Comparison of ENCODE assay signal across 8 cellular contexts in genomic region chr3:134378384-134378783, GRCh38. TPM values are rescaled to one million over a fixed set of nuclear protein-coding genes. Genes with fewer than 3 reads are reported as not detected.
A peak's percentile ranks its signal among the peaks of the same experiment; 100 is the strongest.
DNase-seq lines count a peak whose midpoint lies in the region; ATAC-seq, FAIRE-seq and TF ChIP-seq lines count a peak whose summit lies in the region.

No MANE protein-coding gene starts in this region.

- H3K4me2 ChIP-seq in mesendoderm (ENCODE audit: low read length) = no peak overlapping the region

- peak overlapping the region; percentile 48 for H2AK5ac ChIP-seq in mesendoderm (ENCODE audit: low read length)

- H4K8ac ChIP-seq in mesendoderm (ENCODE audit: low read depth, low read length) = no peak overlapping the region

- H3K9ac ChIP-seq in mesendoderm (ENCODE audit: low read length) = no peak overlapping the region

- H3K4me1 ChIP-seq in mesendoderm (ENCODE audit: control insufficient read depth, low read depth, low read length) = peaks cover 22% of the 10 kb centered on the region

- peak overlapping the region; percentile 24 for H3K4ac ChIP-seq in mesendoderm (ENCODE audit: low read depth, low read length)

- H3K23ac ChIP-seq in mesendoderm (ENCODE audit: low read length) = no peak overlapping the region

- H2BK120ac ChIP-seq in mesendoderm (ENCODE audit: low read depth, low read length) = no peak overlapping the region

- DNase-seq in D721Med (ENCODE audit: insufficient read length, low spot score) (no peak), Kasumi-1 (lab: John Stamatoyannopoulos, UW) (peak; percentile 9 to 21), mesendoderm (peak; percentile 78), AG08396 (ENCODE audit: low spot score) (no peak), NCI-H1048 (lab: John Stamatoyannopoulos, UW) (no peak)
- DNase-seq in central memory CD4-positive, alpha-beta T cell = peak; percentile 18

- no peaks in the 10 kb centered on the region for H3K36me3 ChIP-seq in mesendoderm (ENCODE audit: control insufficient read depth, insufficient read depth, low read length)

- H3K79me1 ChIP-seq in mesendoderm (ENCODE audit: low read length) = peaks cover 2% of the 10 kb centered on the region

- no peaks in the 10 kb centered on the region for H3K27me3 ChIP-seq in mesendoderm (ENCODE audit: insufficient read depth, low read length, poor library complexity)

- FAIRE-seq in D721Med (lab: Jason Lieb, UNC) = no peak

- ATAC-seq in GM21367 (IDR thresholded peaks at IDR 0.05; ENCODE audit: unreplicated experiment) = no peak
- no peak for ATAC-seq in HG03342 (IDR thresholded peaks at IDR 0.05; ENCODE audit: unreplicated experiment)

- H3K27ac ChIP-seq in mesendoderm (ENCODE audit: low read depth, low read length) = no peak overlapping the region

- H2BK15ac ChIP-seq in mesendoderm (replicated peaks; ENCODE audit: low read depth) = no peak overlapping the region

- H3K4me3 ChIP-seq in mesendoderm (ENCODE audit: low read length) = no peak overlapping the region

- peaks cover 11% of the 10 kb centered on the region for H3K79me2 ChIP-seq in mesendoderm (ENCODE audit: control insufficient read depth, insufficient read depth, low read length)

- no peak overlapping the region for H2BK5ac ChIP-seq in mesendoderm (ENCODE audit: low read length)

- no peak overlapping the region for H4K5ac ChIP-seq in mesendoderm (ENCODE audit: low read length)

- H3K56ac ChIP-seq in mesendoderm (ENCODE audit: low read length) = peak overlapping the region; percentile 40

- H3K18ac ChIP-seq in mesendoderm (ENCODE audit: low read length) = no peak overlapping the region

- peak; percentile 37 for TF ChIP-seq CTCF in D721Med (IDR thresholded peaks at IDR 0.05; ENCODE audit: insufficient read depth, missing control alignments)

RNA-seq across cellular contexts. Expression of gene AMOTL2, which starts 4.1 kb away (rescaled TPM):
- 110 TPM for polyA plus RNA-seq in mesendoderm (2013, experiment 1 of 2)
- polyA plus RNA-seq in mesendoderm (2013, experiment 2 of 2) = 105 TPM

Comparison
In these comparisons a context has a peak if more than half of its experiments do, and no peak if none do; other contexts are left out.
1. DNase-seq: peak in Kasumi-1 (2 of 2), central memory CD4-positive, alpha-beta T cell (single experiment) and mesendoderm (single experiment); none in D721Med (single experiment), AG08396 (single experiment) and NCI-H1048 (single experiment).